ENCODE assay signal across 23 cellular contexts in the genomic region with DNA sequence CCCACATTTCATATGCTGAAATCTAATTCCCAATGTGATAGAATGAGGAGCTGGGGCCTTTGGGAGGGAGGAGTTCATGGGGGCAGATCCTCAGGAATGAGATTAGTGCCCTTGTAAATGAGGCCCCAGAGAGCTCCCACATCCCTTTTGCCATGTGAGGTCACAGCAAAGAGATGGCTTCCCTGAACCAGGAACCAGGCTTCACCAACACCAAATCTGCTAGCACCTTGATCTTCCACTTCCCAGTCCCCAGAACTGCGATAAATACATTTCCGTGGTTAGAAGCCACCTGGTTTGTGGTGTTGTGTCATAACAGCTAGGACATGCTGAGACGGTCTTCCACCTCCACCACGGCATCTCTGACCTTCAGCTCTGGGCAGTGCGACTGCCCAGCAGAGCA.
"Had no signal": no experiment of that assay in that cellular context is flagged by ENCODE, and none has a peak within 500 bp of the region (broad histone marks: within the 10 kb centered on the region; RNA-seq: fewer than 3 reads in every experiment).

No MANE protein-coding gene starts in this region.

- H3K4me3 ChIP-seq: colonic mucosa, esophagus squamous epithelium, lung, mucosa of descending colon, prostate gland, skin epidermis, thoracic aorta, tibial nerve, upper lobe of left lung had no signal

- H3K36me3 ChIP-seq: colonic mucosa, esophagus squamous epithelium, prostate gland, thoracic aorta, tibial nerve, upper lobe of left lung had no signal

- H3K9me3 Mint-ChIP-seq: memory B cell; stimulated activated naive CD8-positive, alpha-beta T cell treated with anti-CD3 and anti-CD28 coated beads, Interleukin-15, Interleukin-2, amounts not matched to agents 100 ng/mL and 50 ng/mL, for 24 hours had no signal

- H3K36me3 Mint-ChIP-seq: memory B cell had no signal

- ATAC-seq: left lobe of liver; mucosa of descending colon; right cardiac atrium; stimulated activated naive B cell treated with anti-CD40 and anti-IgM and Interleukin-4, amounts not matched to agents 10 μg/mL and 1 μg/mL and 100 μg/mL, for 72 hours had no signal

- H3K27ac Mint-ChIP-seq: dendritic cell treated with granulocyte-macrophage colony-stimulating factor and Interleukin-4, amounts not matched to agents 40 ng/mL and 50 ng/mL, for 4 days; memory B cell; stimulated activated naive B cell treated with anti-CD40 and anti-IgM and Interleukin-4, amounts not matched to agents 10 μg/mL and 1 μg/mL and 100 μg/mL, for 72 hours; stimulated activated naive CD8-positive, alpha-beta T cell treated with anti-CD3 and anti-CD28 coated beads, Interleukin-15, Interleukin-2, amounts not matched to agents 100 ng/mL and 50 ng/mL, for 24 hours had no signal

- H3K27ac ChIP-seq: colonic mucosa, esophagus squamous epithelium, prostate gland, skin epidermis, thoracic aorta, tibial nerve, upper lobe of left lung had no signal

- H3K27me3 ChIP-seq: colonic mucosa, esophagus squamous epithelium, upper lobe of left lung had no signal

- H3K9me3 ChIP-seq: colonic mucosa, esophagus squamous epithelium, mucosa of descending colon, prostate gland, thoracic aorta, tibial nerve, upper lobe of left lung had no signal

- DNase-seq: colonic mucosa; effector CD8-positive, alpha-beta T cell; esophagus squamous epithelium; foreskin melanocyte; head of caudate nucleus; mucosa of descending colon; naive B cell; nucleus accumbens; right cardiac atrium; stimulated activated CD4-positive, alpha-beta T cell treated with anti-CD3 and anti-CD28 coated beads, Interleukin-15, amount 100 ng/mL, for 24 hours; stimulated activated CD4-positive, alpha-beta T cell treated with anti-CD3 and anti-CD28 coated beads, Interleukin-2, amount 100 ng/mL, for 48 hours; stimulated activated naive B cell treated with anti-CD40 and anti-IgM and Interleukin-4, amounts not matched to agents 10 μg/mL and 1 μg/mL and 100 μg/mL, for 72 hours; upper lobe of left lung had no signal

- H3K4me3 Mint-ChIP-seq: dendritic cell treated with granulocyte-macrophage colony-stimulating factor and Interleukin-4, amounts not matched to agents 40 ng/mL and 50 ng/mL, for 4 days; memory B cell; naive B cell; nephron; stimulated activated naive B cell treated with anti-CD40 and anti-IgM and Interleukin-4, amounts not matched to agents 10 μg/mL and 1 μg/mL and 100 μg/mL, for 72 hours; stimulated activated naive CD8-positive, alpha-beta T cell treated with anti-CD3 and anti-CD28 coated beads, Interleukin-15, Interleukin-2, amounts not matched to agents 100 ng/mL and 50 ng/mL, for 24 hours had no signal

- H3K4me1 Mint-ChIP-seq: memory B cell, nephron had no signal

- H3K4me1 ChIP-seq: colonic mucosa, esophagus squamous epithelium, prostate gland, tibial nerve, upper lobe of left lung had no signal
